Comparison of ENCODE assay signal across 1 cellular context in genomic region chr20:45359406-45360148, GRCh38.
TF ChIP-seq lines count a peak whose summit lies in the region.

No MANE protein-coding gene starts in this region.

TF ChIP-seq in HepG2, 621 proteins besides CTCF, POLR2A, EP300 and RAD21 (continued from another document and continues in another):
- peak; percentile 56; the same call in 1 of the 2 replicates for TF ChIP-seq BRD4 (CRISPR knock-in tag; IDR thresholded peaks at IDR 0.05)
- TF ChIP-seq ATF4 (CRISPR knock-in tag; IDR thresholded peaks at IDR 0.05) = peak in 1 of 2 experiments; percentile 39; a peak in 1 of 4 replicates
- TF ChIP-seq ZBTB37 (CRISPR knock-in tag; IDR thresholded peaks at IDR 0.05) = 0 out of 2 replicates have a peak, but pooled peaks have one; percentile 51
- TF ChIP-seq ZKSCAN1 (IDR thresholded peaks at IDR 0.05; ENCODE audit: low read length) = no peak
- no peak for TF ChIP-seq MXD3 (CRISPR knock-in tag; IDR thresholded peaks at IDR 0.05)
- 0 out of 2 replicates have a peak, but pooled peaks have one; percentile 51 for TF ChIP-seq ZNF329 (CRISPR knock-in tag; IDR thresholded peaks at IDR 0.05; ENCODE audit: low read depth)
- no peak for TF ChIP-seq NCOA5 (CRISPR knock-in tag; IDR thresholded peaks at IDR 0.05)
- no peak for TF ChIP-seq CENPT (CRISPR knock-in tag; IDR thresholded peaks at IDR 0.05; ENCODE audit: low read depth)
- 0 out of 2 replicates have a peak, but pooled peaks have one; percentile 19 for TF ChIP-seq ZNF160 (CRISPR knock-in tag; IDR thresholded peaks at IDR 0.05)
- TF ChIP-seq JUNB (CRISPR knock-in tag; IDR thresholded peaks at IDR 0.05; ENCODE audit: borderline replicate concordance) = no peak; the same call in 1 of the 2 replicates
- peak; percentile 39 for TF ChIP-seq MED8 (CRISPR knock-in tag; IDR thresholded peaks at IDR 0.05; ENCODE audit: insufficient replicate concordance)
- TF ChIP-seq FLYWCH1 (CRISPR knock-in tag; IDR thresholded peaks at IDR 0.05) = no peak
- no peak; the same call in 1 of the 2 replicates for TF ChIP-seq ZBTB49 (CRISPR knock-in tag; IDR thresholded peaks at IDR 0.05; ENCODE audit: borderline replicate concordance)
- TF ChIP-seq E2F5 (CRISPR knock-in tag; conservative IDR thresholded peaks at IDR 0.05) = no peak
- TF ChIP-seq ZNF660 (CRISPR knock-in tag; IDR thresholded peaks at IDR 0.05; ENCODE audit: borderline replicate concordance, low read depth) = no peak
- no peak for TF ChIP-seq PAWR (CRISPR knock-in tag; IDR thresholded peaks at IDR 0.05; ENCODE audit: borderline replicate concordance)
- TF ChIP-seq CHCHD3 (CRISPR knock-in tag; IDR thresholded peaks at IDR 0.05) = no peak
- TF ChIP-seq ZNF550 (CRISPR knock-in tag; IDR thresholded peaks at IDR 0.05; ENCODE audit: borderline replicate concordance) = no peak
- TF ChIP-seq ZBTB3 (CRISPR knock-in tag; IDR thresholded peaks at IDR 0.05; ENCODE audit: borderline replicate concordance, low read depth) = no peak
- no peak; the same call in none of the 2 replicates for TF ChIP-seq CREM (IDR thresholded peaks at IDR 0.05)
- TF ChIP-seq CREM (CRISPR knock-in tag; IDR thresholded peaks at IDR 0.05) = no peak
- no peak for TF ChIP-seq ATF7-NPFF (CRISPR knock-in tag; IDR thresholded peaks at IDR 0.05; ENCODE audit: low read depth)
- no peak for TF ChIP-seq ZNF782 (CRISPR knock-in tag; IDR thresholded peaks at IDR 0.05; ENCODE audit: borderline replicate concordance)
- TF ChIP-seq PHF8 (CRISPR knock-in tag; IDR thresholded peaks at IDR 0.05) = no peak
- TF ChIP-seq ZBED4 (CRISPR knock-in tag; IDR thresholded peaks at IDR 0.05; ENCODE audit: borderline replicate concordance) = no peak
- TF ChIP-seq ZNF609 (CRISPR knock-in tag; IDR thresholded peaks at IDR 0.05; ENCODE audit: borderline replicate concordance) = no peak
- TF ChIP-seq ZNF552 (CRISPR knock-in tag; IDR thresholded peaks at IDR 0.05; ENCODE audit: borderline replicate concordance) = no peak
- no peak for TF ChIP-seq ZBTB44 (CRISPR knock-in tag; IDR thresholded peaks at IDR 0.05)
- TF ChIP-seq RELA (CRISPR knock-in tag; IDR thresholded peaks at IDR 0.05) = peak; percentile 100
- TF ChIP-seq ZNF7 (CRISPR knock-in tag; IDR thresholded peaks at IDR 0.05) = no peak
- TF ChIP-seq SP2 (CRISPR knock-in tag; IDR thresholded peaks at IDR 0.05) = no peak
- no peak; the same call in 1 of the 2 replicates for TF ChIP-seq JDP2 (CRISPR knock-in tag; IDR thresholded peaks at IDR 0.05; ENCODE audit: borderline replicate concordance)
- 0 out of 2 replicates have a peak, but pooled peaks have one; percentile 27 for TF ChIP-seq ZNF784 (CRISPR knock-in tag; IDR thresholded peaks at IDR 0.05; ENCODE audit: borderline replicate concordance)
- no peak for TF ChIP-seq TARDBP (CRISPR knock-in tag; IDR thresholded peaks at IDR 0.05)
- TF ChIP-seq NFATC3 (CRISPR knock-in tag; IDR thresholded peaks at IDR 0.05) = no peak
- TF ChIP-seq ZKSCAN8 (CRISPR knock-in tag; IDR thresholded peaks at IDR 0.05; ENCODE audit: borderline replicate concordance) = no peak
- peak; percentile 1; the same call in 1 of the 2 replicates for TF ChIP-seq ZBTB7B (CRISPR knock-in tag; IDR thresholded peaks at IDR 0.05)
- TF ChIP-seq ISL2 (CRISPR knock-in tag; IDR thresholded peaks at IDR 0.05) = no peak
- TF ChIP-seq HNRNPK (IDR thresholded peaks at IDR 0.05; ENCODE audit: low read depth, low read length, poor library complexity, severe bottlenecking) = peak; percentile 89
- 0 out of 2 replicates have a peak, but pooled peaks have one; percentile 20 for TF ChIP-seq SOX5 (CRISPR knock-in tag; IDR thresholded peaks at IDR 0.05; ENCODE audit: borderline replicate concordance)
- no peak for TF ChIP-seq ZNF335 (CRISPR knock-in tag; IDR thresholded peaks at IDR 0.05)
